15 cellular contexts compared by ENCODE assay signal in the genomic region with DNA sequence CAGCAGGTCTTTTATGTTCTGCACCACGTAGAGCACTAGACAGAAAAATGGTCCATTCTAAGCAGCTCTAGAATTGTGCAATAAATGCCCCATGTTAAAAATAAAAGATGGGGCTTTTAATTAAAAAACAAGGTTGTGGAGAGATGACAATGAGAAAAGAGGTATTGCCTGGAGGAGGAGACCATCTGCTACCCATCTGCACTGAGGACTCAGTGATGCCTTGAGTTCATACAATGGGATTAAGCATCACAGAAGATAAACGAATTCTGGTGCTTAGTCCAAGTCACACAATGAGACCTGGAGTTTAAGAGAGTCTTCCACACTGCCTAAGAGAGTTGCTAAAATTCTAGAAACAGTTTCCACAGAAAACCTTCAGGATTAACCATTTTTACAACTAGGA.
"Had no signal": no experiment of that assay in that cellular context is flagged by ENCODE, and none has a peak within 500 bp of the region (broad histone marks: within the 10 kb centered on the region; RNA-seq: fewer than 3 reads in every experiment).

No MANE protein-coding gene starts in this region.

- FAIRE-seq: kidney had no signal

- H3K36me3 ChIP-seq: adrenal gland, colonic mucosa, left lung had no signal

- H3K4me3 ChIP-seq: adrenal gland, colonic mucosa, left lung had no signal

- ATAC-seq: activated CD8-positive, alpha-beta T cell treated with anti-CD3 and anti-CD28 coated beads, Interleukin-2, amount 10 ng/mL, durations not matched to agents 7 days and 5 days; esophagus mucosa; left lung had no signal

- H3K27me3 ChIP-seq: adrenal gland, colonic mucosa, left lung had no signal

- H3K27ac ChIP-seq: adrenal gland, colonic mucosa had no signal

- DNase-seq: activated B cell treated with CpG ODN at 0.5 μM for 24 hours; activated CD4-positive, alpha-beta T cell treated with anti-CD3 and anti-CD28 coated beads for 48 hours; activated CD8-positive, alpha-beta memory T cell treated with anti-CD3 and anti-CD28 coated beads, Interleukin-2, amount 50 U/mL, for 4 hours; activated CD8-positive, alpha-beta T cell treated with anti-CD3 and anti-CD28 coated beads, Interleukin-2, amount 10 ng/mL, durations not matched to agents 7 days and 5 days; activated effector memory CD4-positive, alpha-beta T cell treated with anti-CD3 and anti-CD28 coated beads, Interleukin-2, amount 50 U/mL, for 16 hours; activated T-cell treated with anti-CD3 and anti-CD28 coated beads, Interleukin-2, amount 50 U/mL, for 48 hours; adrenal gland; colonic mucosa; hypothalamus; kidney; left lung; mammary epithelial cell; nucleus accumbens; right cardiac atrium had no signal

- H3K9me3 ChIP-seq: adrenal gland, colonic mucosa, left lung had no signal
